1 cellular context compared by ENCODE assay signal in genomic region chr6:52675372-52675771, GRCh38.
TF ChIP-seq lines count a peak whose summit lies in the region.

No MANE protein-coding gene starts in this region.

TF ChIP-seq in WTC11, 78 proteins besides CTCF, POLR2A, EP300 and RAD21 (continued from another document):
- TF ChIP-seq E2F5 (CRISPR knock-in tag; IDR thresholded peaks at IDR 0.05) (no peak), RELA (CRISPR knock-in tag; IDR thresholded peaks at IDR 0.05; ENCODE audit: borderline replicate concordance) (no peak), ETV6 (CRISPR knock-in tag; IDR thresholded peaks at IDR 0.05) (no peak), NR3C1 (CRISPR knock-in tag; conservative IDR thresholded peaks at IDR 0.05; ENCODE audit: low read depth) (no peak), ZNF281 (CRISPR knock-in tag; IDR thresholded peaks at IDR 0.05) (no peak), ZNF396 (CRISPR knock-in tag; IDR thresholded peaks at IDR 0.05; ENCODE audit: borderline replicate concordance) (no peak), STAT6 (CRISPR knock-in tag; conservative IDR thresholded peaks at IDR 0.05; ENCODE audit: low read depth) (no peak), TEAD4 (CRISPR knock-in tag; IDR thresholded peaks at IDR 0.05) (no peak)
